8 cellular contexts compared by ENCODE assay signal in the genomic region with DNA sequence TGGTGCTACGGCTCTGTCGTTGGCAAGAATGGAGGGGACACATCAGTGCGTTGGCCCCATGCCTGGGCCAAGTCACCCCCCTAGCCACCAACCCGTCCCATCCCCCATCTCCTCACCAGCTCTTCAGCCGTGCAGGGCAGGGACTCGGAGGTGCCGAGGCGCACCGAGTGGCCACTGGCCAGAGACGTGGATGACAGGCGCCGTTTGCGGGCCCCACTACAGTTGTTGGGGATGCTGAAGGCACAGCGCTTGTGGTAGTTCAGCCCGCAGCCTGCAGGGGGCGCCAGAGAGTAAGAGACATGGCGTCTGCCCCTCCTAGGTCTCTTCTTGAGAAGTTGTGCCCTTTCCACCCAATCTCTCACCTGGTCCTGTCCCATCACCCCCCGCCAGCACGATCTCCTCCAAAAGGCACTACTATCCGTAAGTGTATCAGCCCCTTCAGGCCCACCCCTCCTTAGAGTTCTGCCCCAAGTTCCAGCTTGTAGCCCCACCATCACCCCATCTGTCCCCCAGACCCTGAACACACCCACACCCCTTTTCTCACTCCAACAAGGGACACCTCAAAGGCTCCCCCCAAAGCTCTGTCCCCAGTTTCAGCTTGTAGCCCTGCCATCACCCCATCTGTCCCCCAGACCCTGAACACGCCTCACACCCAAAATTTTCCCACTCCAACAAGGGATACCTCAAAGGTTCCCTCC. TPM values are rescaled to one million over a fixed set of nuclear protein-coding genes. Genes with fewer than 3 reads are reported as not detected.
DNase-seq lines count a peak whose midpoint lies in the region; ATAC-seq and TF ChIP-seq lines count a peak whose summit lies in the region.

No MANE protein-coding gene starts in this region.

- H3K27me3 Mint-ChIP-seq in activated CD4-positive, alpha-beta T cell treated with anti-CD3 and anti-CD28 coated beads for 36 hours, result no peaks in the 10 kb centered on the region
- no peaks in the 10 kb centered on the region for H3K27me3 Mint-ChIP-seq in central memory CD8-positive, alpha-beta T cell

- no peak overlapping the region for H3K4me3 Mint-ChIP-seq in activated CD4-positive, alpha-beta T cell treated with anti-CD3 and anti-CD28 coated beads for 36 hours
- H3K4me3 Mint-ChIP-seq in central memory CD8-positive, alpha-beta T cell, result peak overlapping the region; percentile 16

- intact Hi-C loops in activated CD4-positive, alpha-beta T cell treated with anti-CD3 and anti-CD28 coated beads for 36 hours (cut with DNase I, micrococcal nuclease), result loop anchor here (1.0 kb wide), 2 partner anchors 24 to 44 kb away; no protein-coding TSS in a partner anchor

- H3K9me3 ChIP-seq in Loucy (ENCODE audit: insufficient read depth, low read depth, low read length), result no peaks in the 10 kb centered on the region

- H3K9me3 Mint-ChIP-seq in activated CD4-positive, alpha-beta T cell treated with anti-CD3 and anti-CD28 coated beads for 36 hours (ENCODE audit: low read depth), result no peaks in the 10 kb centered on the region
- no peaks in the 10 kb centered on the region for H3K9me3 Mint-ChIP-seq in central memory CD8-positive, alpha-beta T cell

- peaks cover 12% of the 10 kb centered on the region for H4K20me1 ChIP-seq in Loucy (ENCODE audit: insufficient read depth, low read length, poor library complexity, severe bottlenecking)

- peak overlapping the region; percentile 67 for H3K27ac Mint-ChIP-seq in activated CD4-positive, alpha-beta T cell treated with anti-CD3 and anti-CD28 coated beads for 36 hours
- H3K27ac Mint-ChIP-seq in central memory CD8-positive, alpha-beta T cell (ENCODE audit: low read depth), result peak overlapping the region; percentile 58

- peaks cover 7% of the 10 kb centered on the region; the same call in 1 of the 2 replicates for H3K79me2 ChIP-seq in Loucy (ENCODE audit: insufficient read depth, low read length)

- peak; percentile 87 for TF ChIP-seq CTCF in Loucy (conservative IDR thresholded peaks at IDR 0.05; ENCODE audit: low read length)

- H3K4me1 ChIP-seq in Loucy (ENCODE audit: insufficient read depth, low read length, poor library complexity, severe bottlenecking), result no peaks in the 10 kb centered on the region

- H3K9ac ChIP-seq in Loucy (ENCODE audit: low read depth, low read length, poor library complexity, severe bottlenecking), result no peak overlapping the region

- peaks cover 6% of the 10 kb centered on the region for H3K4me1 Mint-ChIP-seq in activated CD4-positive, alpha-beta T cell treated with anti-CD3 and anti-CD28 coated beads for 36 hours
- H3K4me1 Mint-ChIP-seq in central memory CD8-positive, alpha-beta T cell, result peaks cover 22% of the 10 kb centered on the region

- no peak overlapping the region for H3K4me2 ChIP-seq in Loucy (ENCODE audit: low read depth, low read length, poor library complexity, severe bottlenecking)

- no peaks in the 10 kb centered on the region for H3K9me2 ChIP-seq in Loucy (replicated peaks; ENCODE audit: low read depth, low read length)

- peaks cover 59% of the 10 kb centered on the region; the same call in 1 of the 2 replicates for H3K36me3 ChIP-seq in Loucy (ENCODE audit: insufficient read depth, low read length)

- no peak overlapping the region for H2AFZ ChIP-seq in Loucy (ENCODE audit: low read length)

- H3K27me3 ChIP-seq in Loucy (ENCODE audit: insufficient read depth, low read length, poor library complexity, severe bottlenecking), result no peaks in the 10 kb centered on the region

- ATAC-seq in activated CD4-positive, alpha-beta T cell treated with anti-CD3 and anti-CD28 coated beads for 36 hours, result peak; percentile 90
- ATAC-seq in central memory CD8-positive, alpha-beta T cell (replicated peaks; ENCODE audit: extremely low read depth, poor library complexity, severe bottlenecking), result peak; percentile 76
- ATAC-seq in HG02642 (IDR thresholded peaks at IDR 0.05; ENCODE audit: poor library complexity, unreplicated experiment) (no peak), GM21786 (IDR thresholded peaks at IDR 0.05; ENCODE audit: unreplicated experiment) (no peak)

- peaks cover 42% of the 10 kb centered on the region for H3K36me3 Mint-ChIP-seq in activated CD4-positive, alpha-beta T cell treated with anti-CD3 and anti-CD28 coated beads for 36 hours (ENCODE audit: low read depth)
- peaks cover 80% of the 10 kb centered on the region for H3K36me3 Mint-ChIP-seq in central memory CD8-positive, alpha-beta T cell (ENCODE audit: insufficient read depth)

- DNase-seq in ELF-1 (ENCODE audit: low read depth, low spot score) (peak; percentile 91), medulla oblongata (ENCODE audit: extremely low spot score) (peak; percentile 48)
- DNase-seq in activated CD4-positive, alpha-beta T cell treated with anti-CD3 and anti-CD28 coated beads for 36 hours, result peak; percentile 93
- DNase-seq in central memory CD8-positive, alpha-beta T cell (ENCODE audit: low spot score in 2 of 2), result peak; percentile 80 to 95
- DNase-seq in stimulated activated CD8-positive, alpha-beta memory T cell treated with anti-CD3 and anti-CD28 coated beads, Interleukin-2, amount 100 ng/mL, for 48 hours (ENCODE audit: low read depth in 2 of 2), result peak; percentile 80 to 92

- H3F3A ChIP-seq in Loucy (ENCODE audit: low read depth), result no peaks in the 10 kb centered on the region

- POLR2A ChIA-PET in activated CD4-positive, alpha-beta T cell treated with anti-CD3 and anti-CD28 coated beads for 36 hours (lab: Charles Lee), result no interaction called here

- no peak overlapping the region for H3K4me3 ChIP-seq in Loucy (ENCODE audit: low read length, poor library complexity, severe bottlenecking)

- CTCF ChIA-PET in activated CD4-positive, alpha-beta T cell treated with anti-CD3 and anti-CD28 coated beads for 36 hours (lab: Charles Lee), result interaction anchor here (0.6 to 5.8 kb wide), 23 partner anchors 8 to 1296 kb away, joined by 3 to 62 read pairs (median 4); a partner anchor contains a TSS

RNA-seq across cellular contexts. Expression of a gene that starts 12.4 kb away (rescaled TPM):
- total RNA-seq in activated CD4-positive, alpha-beta T cell treated with anti-CD3 and anti-CD28 coated beads for 36 hours, result 10 to 100 TPM; 76.0 to 78.3 TPM

RNA-seq across cellular contexts. Expression of a gene that starts 41.3 kb away (rescaled TPM):
- 10 to 100 TPM; 12.1 to 16.2 TPM for total RNA-seq in activated CD4-positive, alpha-beta T cell treated with anti-CD3 and anti-CD28 coated beads for 36 hours

RNA-seq across cellular contexts. Expression of a gene that starts 41.7 kb away (rescaled TPM):
- 10 to 100 TPM; 56.4 to 56.8 TPM for total RNA-seq in activated CD4-positive, alpha-beta T cell treated with anti-CD3 and anti-CD28 coated beads for 36 hours

RNA-seq across cellular contexts. Expression of a gene that starts 43.5 kb away (rescaled TPM):
- 1 to 10 TPM; 2.9 to 3.1 TPM for total RNA-seq in activated CD4-positive, alpha-beta T cell treated with anti-CD3 and anti-CD28 coated beads for 36 hours

Comparison
In these comparisons a context has a peak if more than half of its experiments do, and no peak if none do; other contexts are left out.
1. ATAC-seq: peak in activated CD4-positive, alpha-beta T cell treated with anti-CD3 and anti-CD28 coated beads for 36 hours (single experiment) and central memory CD8-positive, alpha-beta T cell (single experiment); none in HG02642 (single experiment) and GM21786 (single experiment).
2. Peak in every context shown above with its lines, with median percentiles within 50 percentile points of each other: DNase-seq.